Comparison of ENCODE assay signal across 15 cellular contexts in the genomic region with DNA sequence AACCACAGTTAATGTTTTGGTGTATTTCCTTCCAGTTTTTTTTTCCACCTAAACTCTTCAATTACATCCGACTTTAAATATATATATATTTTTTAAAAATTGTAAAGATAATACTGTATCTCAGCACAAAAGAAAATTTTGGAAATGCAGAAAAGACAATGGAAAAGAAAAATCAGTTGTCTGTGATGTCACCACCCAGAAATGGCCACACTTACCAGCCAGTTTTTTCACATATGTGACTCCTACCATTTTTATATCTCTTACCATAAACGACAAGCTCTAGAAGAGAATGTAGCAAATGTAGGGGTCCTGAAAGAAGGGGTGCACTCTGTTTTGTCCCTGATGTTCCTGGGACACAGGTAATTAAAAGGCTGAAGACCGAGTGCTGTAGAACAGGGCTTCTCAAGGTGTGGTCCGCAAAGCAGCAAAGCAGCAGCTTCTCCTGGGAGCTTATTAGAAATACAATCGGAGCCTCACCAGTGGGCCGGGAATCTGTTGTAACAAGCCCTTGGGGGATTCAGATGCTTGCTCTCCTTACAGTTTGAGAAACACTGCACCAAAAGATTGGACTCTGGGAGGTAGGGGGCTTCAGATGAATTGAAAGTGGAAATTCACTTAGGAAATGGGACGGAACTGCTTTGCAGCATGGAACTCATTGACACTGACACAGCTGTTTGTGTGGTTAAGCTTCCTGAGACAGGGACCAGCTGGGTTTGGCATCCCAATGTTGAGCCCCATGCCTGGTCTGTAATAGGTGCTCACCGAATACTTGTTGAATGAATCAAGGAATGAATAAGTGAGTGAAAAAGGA. TPM values are rescaled to one million over a fixed set of nuclear protein-coding genes. Genes with fewer than 3 reads are reported as not detected.
DNase-seq lines count a peak whose midpoint lies in the region; ATAC-seq and TF ChIP-seq lines count a peak whose summit lies in the region.
"Had no signal": no experiment of that assay in that cellular context is flagged by ENCODE, and none has a peak within 500 bp of the region (broad histone marks: within the 10 kb centered on the region; RNA-seq: fewer than 3 reads in every experiment).

No MANE protein-coding gene starts in this region.

- H3F3A ChIP-seq in smooth muscle cell (ENCODE audit: low read depth) = peaks cover 6% of the 10 kb centered on the region

- POLR2A ChIA-PET in MCF 10A (lab: Yijun Ruan, JAX) = no interaction called here

- dilution Hi-C loops in mammary epithelial cell (cut with HindIII; ENCODE audit: low sequenced_read_pairs) = loop anchor here (5.0 kb wide), 1 partner anchor 306 kb away; no protein-coding TSS in a partner anchor

- peaks cover 31% of the 10 kb centered on the region for H3K27me3 Mint-ChIP-seq in MCF 10A (ENCODE audit: insufficient read depth, unreplicated experiment)

- CTCF ChIA-PET in mammary epithelial cell (lab: Charles Lee; ENCODE audit: low non-redundant PET) = no interaction called here
- CTCF ChIA-PET in MCF 10A (lab: Yijun Ruan, JAX) = interaction anchor here (0.6 to 0.9 kb wide), 3 partner anchors 14 to 185 kb away, joined by 3 to 4 read pairs (median 3); no protein-coding TSS in a partner anchor

- H3K9ac ChIP-seq in mammary epithelial cell (ENCODE audit: insufficient read depth, low read length) = no peak overlapping the region
- peak overlapping the region; percentile 37 for H3K9ac ChIP-seq in SK-N-MC (ENCODE audit: insufficient read length)
- peak overlapping the region; percentile 60 for H3K9ac ChIP-seq in smooth muscle cell (ENCODE audit: low read depth)

- H3K27ac ChIP-seq in mammary epithelial cell (ENCODE audit: insufficient read depth, low read depth, low read length) (no peak overlapping the region), SK-N-MC (peak overlapping the region; percentile 74), smooth muscle cell (ENCODE audit: low read depth) (peak overlapping the region; percentile 87), adrenal gland (peak overlapping the region in 1 of 5 donors; percentile 61)
- H3K27ac ChIP-seq: A549, VCaP had no signal

- H4K20me1 ChIP-seq in mammary epithelial cell (ENCODE audit: insufficient read depth, low read length) = no peaks in the 10 kb centered on the region
- no peaks in the 10 kb centered on the region for H4K20me1 ChIP-seq in smooth muscle cell (ENCODE audit: low read depth)

- in situ Hi-C loops in mammary epithelial cell (cut with MboI; ENCODE audit: low sequenced_read_pairs in 2 of 2) = no loop called here

- BruUV-seq in mammary epithelial cell (replicated peaks; lab: Mats Ljungman, UMichigan) = no TSS peak
- no TSS peak for BruUV-seq in MCF 10A (replicated peaks; lab: Mats Ljungman, UMichigan)

- DNase-seq in mammary epithelial cell = peak; percentile 18
- no peak for DNase-seq in MCF 10A (ENCODE audit: unreplicated experiment)
- no peak for DNase-seq in SK-N-MC (ENCODE audit: low read depth, low spot score)
- peak; percentile 26 for DNase-seq in glomerular visceral epithelial cell (ENCODE audit: extremely low spot score)
- DNase-seq in smooth muscle cell (lab: John Stamatoyannopoulos, UW; ENCODE audit: unreplicated experiment) = no peak
- DNase-seq in NOMO-1 treated with DMSO at 0.1 percent for 48 hours (lab: John Stamatoyannopoulos, UW; ENCODE audit: unreplicated experiment) = no peak
- no peak for DNase-seq in adrenal gland
- DNase-seq: activated T-cell treated with anti-CD3 and anti-CD28 coated beads for 4 hours; aorta; DMS79; NCI-H345; stimulated activated CD8-positive, alpha-beta memory T cell treated with anti-CD3 and anti-CD28 coated beads, Interleukin-4, amount 100 ng/mL, for 48 hours had no signal

- TF ChIP-seq POLR2A in adrenal gland (IDR thresholded peaks at IDR 0.05) = no peak

- H3K4me1 Mint-ChIP-seq in MCF 10A (ENCODE audit: insufficient read depth, unreplicated experiment) = no peaks in the 10 kb centered on the region

- no peak overlapping the region for H3K4me3 Mint-ChIP-seq in MCF 10A (ENCODE audit: unreplicated experiment)

- H3K4me1 ChIP-seq in mammary epithelial cell (ENCODE audit: insufficient read depth, low read length) (no peaks in the 10 kb centered on the region), smooth muscle cell (ENCODE audit: low read depth) (peaks cover 13% of the 10 kb centered on the region), adrenal gland (replicated peaks in 1 of 2) (peaks cover 0 to 10% of the 10 kb centered on the region in 2 donors)

- H3K9me3 ChIP-seq in mammary epithelial cell (replicated peaks; ENCODE audit: insufficient read depth, low read length) (no peaks in the 10 kb centered on the region), SK-N-MC (ENCODE audit: low read depth, low read length) (no peaks in the 10 kb centered on the region), smooth muscle cell (replicated peaks; ENCODE audit: low read depth) (no peaks in the 10 kb centered on the region), adrenal gland (replicated peaks in 1 of 3) (no peaks in the 10 kb centered on the region)
- H3K9me3 ChIP-seq: A549 had no signal

- TF ChIP-seq CTCF in mammary epithelial cell (conservative IDR thresholded peaks at IDR 0.05 in 1 of 2, IDR thresholded peaks at IDR 0.05 in 1 of 2; ENCODE audit: extremely low read depth in 1 of 2, insufficient read depth in 1 of 2, low read depth in 1 of 2, low read length in 2 of 2) (no peak), MCF 10A (IDR thresholded peaks at IDR 0.05; ENCODE audit: unreplicated experiment) (no peak), smooth muscle cell (IDR thresholded peaks at IDR 0.05; ENCODE audit: borderline replicate concordance, insufficient read depth, poor library complexity, severe bottlenecking) (no peak), adrenal gland (IDR thresholded peaks at IDR 0.05) (no peak)

- H3K4me2 ChIP-seq in mammary epithelial cell (ENCODE audit: insufficient read depth, low read depth, low read length) (no peak overlapping the region), smooth muscle cell (peak overlapping the region; percentile 83)
- H3K4me2 ChIP-seq: A549 had no signal

- no peaks in the 10 kb centered on the region for H3K9me3 Mint-ChIP-seq in MCF 10A (ENCODE audit: unreplicated experiment)

- H3K36me3 ChIP-seq in mammary epithelial cell (ENCODE audit: insufficient read depth, low read length) (no peaks in the 10 kb centered on the region), SK-N-MC (ENCODE audit: insufficient read depth, low read length) (no peaks in the 10 kb centered on the region), smooth muscle cell (ENCODE audit: low read depth) (no peaks in the 10 kb centered on the region), adrenal gland (replicated peaks in 1 of 2) (no peaks in the 10 kb centered on the region)

- no peaks in the 10 kb centered on the region for H3K36me3 Mint-ChIP-seq in MCF 10A (ENCODE audit: insufficient read depth, unreplicated experiment)

- H3K4me3 ChIP-seq in mammary epithelial cell (replicated peaks in 1 of 3; ENCODE audit: insufficient read depth in 1 of 3, low read depth in 2 of 3, low read length in 3 of 3) = no peak overlapping the region
- no peak overlapping the region for H3K4me3 ChIP-seq in SK-N-MC
- no peak overlapping the region for H3K4me3 ChIP-seq in smooth muscle cell
- no peak overlapping the region for H3K4me3 ChIP-seq in adrenal gland
- H3K4me3 ChIP-seq: A549 had no signal

- no peaks in the 10 kb centered on the region for H3K27me3 ChIP-seq in mammary epithelial cell (ENCODE audit: insufficient read depth, low read length)
- no peaks in the 10 kb centered on the region for H3K27me3 ChIP-seq in smooth muscle cell (ENCODE audit: low read depth)
- no peaks in the 10 kb centered on the region for H3K27me3 ChIP-seq in adrenal gland

- intact Hi-C loops in mammary epithelial cell (cut with micrococcal nuclease) (no loop called here), MCF 10A (cut with micrococcal nuclease) (no loop called here), adrenal gland (cut with DNase I) (no loop called here)

- no peak overlapping the region for H3K27ac Mint-ChIP-seq in MCF 10A (ENCODE audit: low read depth, unreplicated experiment)

- no peaks in the 10 kb centered on the region for H3K79me2 ChIP-seq in mammary epithelial cell (ENCODE audit: insufficient read depth, low read length)
- H3K79me2 ChIP-seq in smooth muscle cell (ENCODE audit: low read depth) = no peaks in the 10 kb centered on the region

- H2AFZ ChIP-seq in mammary epithelial cell (ENCODE audit: low read depth, low read length) (no peak overlapping the region), smooth muscle cell (ENCODE audit: low read depth) (peak overlapping the region; percentile 37)

- no peak for ATAC-seq in HG03097 (IDR thresholded peaks at IDR 0.05; ENCODE audit: low FRiP score, unreplicated experiment)
- ATAC-seq: A549 had no signal

- WGBS in mammary epithelial cell (ENCODE audit: low coverage, missing lambda C conversion rate) = 79% methylated on average over 8 of the region's 8 CpGs
- WGBS in smooth muscle cell (ENCODE audit: low lambda C conversion rate) = 57% methylated on average over 8 of the region's 8 CpGs
- WGBS in adrenal gland, 4 donors = 65 to 76% (median 76%) methylated on average over 8 of the region's 8 CpGs

RNA-seq across cellular contexts. Expression of a gene that starts 44.1 kb away (rescaled TPM):
- total RNA-seq in mammary epithelial cell (not detected), MCF 10A (2022) (not detected in 2 replicates), smooth muscle cell (4.6 and 5.4 TPM in 2 replicates), adrenal gland (100 to 1,000 TPM in 2 of 8 donors, 10 to 100 TPM in 6; 21.9 to 752 (median 62.9) TPM)
- polyA plus RNA-seq in mammary epithelial cell (0.09 TPM), smooth muscle cell (8.3 and 10.3 TPM in 2 replicates), adrenal gland (100 to 1,000 TPM in 2 of 3 donors, 10 to 100 TPM in 1; 74.7 to 338 (median 147) TPM)
- not detected for polyA minus RNA-seq in mammary epithelial cell

Comparison
In these comparisons a context has a peak if more than half of its experiments do, and no peak if none do; other contexts are left out.
1. DNase-seq: peak in mammary epithelial cell (single experiment) and glomerular visceral epithelial cell (single experiment); none in MCF 10A (single experiment), SK-N-MC (single experiment), smooth muscle cell (single experiment), NOMO-1 treated with DMSO at 0.1 percent for 48 hours (single experiment) and adrenal gland (0 of 7).